25 cellular contexts compared by ENCODE assay signal in genomic region chr9:106684940-106685695, GRCh38.
"Had no signal": no experiment of that assay in that cellular context is flagged by ENCODE, and none has a peak within 500 bp of the region (broad histone marks: within the 10 kb centered on the region; RNA-seq: fewer than 3 reads in every experiment).

No MANE protein-coding gene starts in this region.

- H3K9me3 Mint-ChIP-seq: natural killer cell, nephron progenitor cell had no signal

- H3K4me3 Mint-ChIP-seq: mesothelial cell of epicardium; naive B cell; natural killer cell; nephron progenitor cell; stimulated activated memory B cell treated with anti-CD40 and anti-IgM and Interleukin-4, amounts not matched to agents 10 μg/mL and 1 μg/mL and 100 μg/mL, for 72 hours; stimulated activated naive CD8-positive, alpha-beta T cell treated with anti-CD3 and anti-CD28 coated beads, Interleukin-15, amount 100 ng/mL, for 72 hours had no signal

- H3K36me3 Mint-ChIP-seq: mesothelial cell of epicardium; naive B cell; natural killer cell; stimulated activated memory B cell treated with anti-CD40 and anti-IgM and Interleukin-4, amounts not matched to agents 10 μg/mL and 1 μg/mL and 100 μg/mL, for 72 hours had no signal

- H3K27me3 Mint-ChIP-seq: progenitor cell of endocrine pancreas; stimulated activated memory B cell treated with anti-CD40 and anti-IgM and Interleukin-4, amounts not matched to agents 10 μg/mL and 1 μg/mL and 100 μg/mL, for 72 hours; stimulated activated naive CD8-positive, alpha-beta T cell treated with anti-CD3 and anti-CD28 coated beads, Interleukin-15, amount 100 ng/mL, for 72 hours had no signal

- H3K4me2 ChIP-seq: smooth muscle cell had no signal

- H3K4me1 Mint-ChIP-seq: naive B cell; natural killer cell; stimulated activated memory B cell treated with anti-CD40 and anti-IgM and Interleukin-4, amounts not matched to agents 10 μg/mL and 1 μg/mL and 100 μg/mL, for 72 hours; stimulated activated naive CD8-positive, alpha-beta T cell treated with anti-CD3 and anti-CD28 coated beads, Interleukin-15, amount 100 ng/mL, for 72 hours had no signal

- H3K9me3 ChIP-seq: left ventricle myocardium inferior, ovary, right atrium auricular region, right lobe of liver, tibial nerve, upper lobe of left lung, vagina had no signal

- H3K4me1 ChIP-seq: right lobe of liver, tibial nerve, upper lobe of left lung, vagina had no signal

- ATAC-seq: natural killer cell; right lobe of liver; stimulated activated memory B cell treated with anti-CD40 and anti-IgM and Interleukin-4, amounts not matched to agents 10 μg/mL and 1 μg/mL and 100 μg/mL, for 72 hours; stimulated activated naive CD8-positive, alpha-beta T cell treated with anti-CD3 and anti-CD28 coated beads, Interleukin-15, amount 100 ng/mL, for 72 hours had no signal

- H3K4me3 ChIP-seq: left ventricle myocardium inferior, lung, ovary, right atrium auricular region, right lobe of liver, smooth muscle cell, tibial nerve, upper lobe of left lung, vagina had no signal

- H3K27me3 ChIP-seq: ovary, right atrium auricular region, right lobe of liver, tibial nerve, upper lobe of left lung, vagina had no signal

- H3K27ac ChIP-seq: left ventricle myocardium inferior, ovary, right atrium auricular region, right lobe of liver, tibial nerve, upper lobe of left lung, vagina had no signal

- H3K36me3 ChIP-seq: left ventricle myocardium inferior, ovary, right atrium auricular region, right lobe of liver, tibial nerve, upper lobe of left lung, vagina had no signal

- DNase-seq: hypothalamus; islet precursor cell; left ventricle myocardium inferior; mesendoderm; naive B cell; natural killer cell; nephron progenitor cell; ovary; right lobe of liver; stimulated activated CD4-positive, alpha-beta T cell treated with anti-CD3 and anti-CD28 coated beads, Interleukin-1b, Interleukin-23, amount 100 ng/mL, for 48 hours; stimulated activated CD4-positive, alpha-beta T cell treated with anti-CD3 and anti-CD28 coated beads, Interleukin-2, amount 100 ng/mL, for 48 hours; stimulated activated CD4-positive, alpha-beta T cell treated with anti-CD3 and anti-CD28 coated beads, Interleukin-4, amount 100 ng/mL, for 4 hours; stimulated activated CD8-positive, alpha-beta memory T cell treated with anti-CD3 and anti-CD28 coated beads, Interleukin-4, amount 100 ng/mL, for 48 hours; stimulated activated naive CD4-positive, alpha-beta T cell treated with Interleukin-2 at 50 U/mL for 16 hours; stimulated activated naive CD8-positive, alpha-beta T cell treated with anti-CD3 and anti-CD28 coated beads, Interleukin-15, amount 100 ng/mL, for 72 hours; substantia nigra had no signal

- H3K27ac Mint-ChIP-seq: mesothelial cell of epicardium; naive B cell; natural killer cell; nephron progenitor cell; progenitor cell of endocrine pancreas; stimulated activated memory B cell treated with anti-CD40 and anti-IgM and Interleukin-4, amounts not matched to agents 10 μg/mL and 1 μg/mL and 100 μg/mL, for 72 hours; stimulated activated naive CD8-positive, alpha-beta T cell treated with anti-CD3 and anti-CD28 coated beads, Interleukin-15, amount 100 ng/mL, for 72 hours had no signal
